In the genomic region with DNA sequence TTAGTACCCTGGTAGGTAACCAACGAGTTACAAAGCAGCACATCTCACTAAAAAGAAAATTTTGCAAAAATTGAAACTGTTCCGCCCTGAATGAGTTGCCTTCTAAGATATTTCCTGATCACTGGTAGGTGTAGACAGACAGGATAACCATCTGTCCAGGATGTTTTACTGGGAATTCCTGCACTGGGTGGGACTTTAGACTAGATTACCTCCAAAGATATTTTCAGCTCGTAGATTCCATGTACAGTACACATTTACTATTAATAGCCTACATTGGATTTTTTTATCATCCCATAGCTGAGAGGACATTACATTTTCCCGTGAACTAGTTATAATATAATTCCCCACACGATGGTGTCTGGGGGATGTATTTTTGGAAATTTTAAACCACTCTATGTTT, we compare ENCODE assay signal across 25 cellular contexts.
A peak's percentile ranks its signal among the peaks of the same experiment; 100 is the strongest.
DNase-seq lines count a peak whose midpoint lies in the region; ATAC-seq and TF ChIP-seq lines count a peak whose summit lies in the region.
"Had no signal": no experiment of that assay in that cellular context is flagged by ENCODE, and none has a peak within 500 bp of the region (broad histone marks: within the 10 kb centered on the region; RNA-seq: fewer than 3 reads in every experiment).

No MANE protein-coding gene starts in this region.

- WGBS in heart right ventricle, 2 donors: 25 to 33% methylated on average over 5 of the region's 5 CpGs

- peak overlapping the region in 2 of 3 experiments; percentile 19 to 45 for H3K27ac Mint-ChIP-seq in nephron
- H3K27ac Mint-ChIP-seq: CD4-positive, alpha-beta memory T cell had no signal

- TF ChIP-seq CTCF in heart right ventricle (IDR thresholded peaks at IDR 0.05) (no peak), nephron (IDR thresholded peaks at IDR 0.05; ENCODE audit: unreplicated experiment in 3 of 3) (no peak), upper lobe of right lung (IDR thresholded peaks at IDR 0.05) (no peak)

- H3K36me3 Mint-ChIP-seq in nephron (ENCODE audit: low read depth): peaks cover 5% of the 10 kb centered on the region

- peak overlapping the region in 4 of 10 donors; percentile 1 to 48 (median 28) for H3K27ac ChIP-seq in heart right ventricle
- no peak overlapping the region for H3K27ac ChIP-seq in upper lobe of right lung
- H3K27ac ChIP-seq: 22Rv1, BLaER1, KMS-11 had no signal

- no peak overlapping the region for H3K4me3 Mint-ChIP-seq in nephron
- H3K4me3 Mint-ChIP-seq: CD4-positive, alpha-beta memory T cell had no signal

- no peak overlapping the region for H3K4me3 ChIP-seq in heart right ventricle
- no peak overlapping the region for H3K4me3 ChIP-seq in upper lobe of right lung
- H3K4me3 ChIP-seq: BLaER1 had no signal

- H3K9me3 ChIP-seq in heart right ventricle: peaks cover 0 to 6% (median 0%) of the 10 kb centered on the region in 11 donors
- no peaks in the 10 kb centered on the region for H3K9me3 ChIP-seq in upper lobe of right lung
- H3K9me3 ChIP-seq: Caco-2 had no signal

- H3K27me3 Mint-ChIP-seq in nephron (ENCODE audit: low read depth): no peaks in the 10 kb centered on the region

- H3K27me3 ChIP-seq in heart right ventricle: no peaks in the 10 kb centered on the region
- H3K27me3 ChIP-seq in upper lobe of right lung: no peaks in the 10 kb centered on the region
- H3K27me3 ChIP-seq: BLaER1 had no signal

- no peaks in the 10 kb centered on the region for H3K36me3 ChIP-seq in heart right ventricle
- H3K36me3 ChIP-seq in upper lobe of right lung: no peaks in the 10 kb centered on the region
- H3K36me3 ChIP-seq: BLaER1 had no signal

- peak; percentile 31 for ATAC-seq in Right ventricle myocardium inferior
- no peak for ATAC-seq in left cardiac atrium
- peak in 6 of 8 donors; percentile 43 to 81 (median 70) for ATAC-seq in heart right ventricle
- ATAC-seq in upper lobe of right lung: no peak

- intact Hi-C loops in Right ventricle myocardium inferior (cut with DNase I): loop anchor here (5.0 kb wide), 2 partner anchors 141 to 154 kb away; a partner anchor contains a TSS
- intact Hi-C loops in left cardiac atrium (cut with DNase I): no loop called here
- intact Hi-C loops in heart right ventricle (cut with DNase I): loop anchor here in 3 of 10 donors (5.0 to 10.0 kb wide), 2 partner anchors 133 to 154 kb away; no protein-coding TSS in a partner anchor
- intact Hi-C loops in upper lobe of right lung (cut with DNase I): no loop called here

- H3K4me1 ChIP-seq in heart right ventricle: peaks cover 0 to 45% (median 9%) of the 10 kb centered on the region in 9 donors
- H3K4me1 ChIP-seq in upper lobe of right lung: no peaks in the 10 kb centered on the region

- peaks cover 12% of the 10 kb centered on the region for H3K9me3 Mint-ChIP-seq in nephron

- H3K4me1 Mint-ChIP-seq in nephron: peaks cover 67% of the 10 kb centered on the region

- no peak for DNase-seq in Right ventricle myocardium inferior (ENCODE audit: missing footprints)
- no peak for DNase-seq in left cardiac atrium
- DNase-seq in heart right ventricle: no peak
- no peak for DNase-seq in NOMO-1 treated with dmso at 0.1 percent for 144 hours (lab: John Stamatoyannopoulos, UW; ENCODE audit: unreplicated experiment)
- no peak for DNase-seq in NCI-H2227 treated with DMSO at 0.1 percent for 48 hours (lab: John Stamatoyannopoulos, UW)
- DNase-seq in upper lobe of right lung: no peak
- DNase-seq in C1 segment of cervical spinal cord (lab: John Stamatoyannopoulos, UW): no peak
- DNase-seq: ACHN; Caco-2; CD4-positive, alpha-beta memory T cell; DMS 273 treated with DMSO at 0.1 percent for 48 hours; GOT3; HCEC 1CT; IMR-90; MV-4-11; NCI-H1694; NCI-H2081; NCI-H2171; NCI-H524 treated with DMSO at 0.1 percent for 48 hours; NCI-H82; SHP77 had no signal

Comparison
In these comparisons a context has a peak if more than half of its experiments do, and no peak if none do; other contexts are left out.
1. ATAC-seq: peak in Right ventricle myocardium inferior (single experiment) and heart right ventricle (6 of 8); none in left cardiac atrium (0 of 2) and upper lobe of right lung (single experiment).